In the genomic region with DNA sequence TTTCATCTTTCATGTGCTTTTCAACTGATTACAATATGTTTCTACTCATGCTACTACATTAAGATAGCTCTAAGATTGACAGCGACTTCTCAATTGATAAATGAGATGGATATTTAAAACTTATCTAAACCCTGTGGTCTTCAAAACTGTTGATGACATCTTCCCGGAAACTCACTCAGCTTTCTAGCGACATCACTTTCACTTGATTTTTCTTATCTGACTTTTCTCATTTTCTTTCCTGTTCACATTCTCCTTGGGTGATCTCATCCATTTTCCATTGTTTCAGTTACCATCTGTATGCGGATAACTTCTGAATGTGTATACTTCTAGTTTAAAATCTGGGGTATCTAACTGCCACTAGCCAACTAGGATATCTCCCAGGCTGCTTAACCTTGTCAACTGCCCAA, we compare ENCODE assay signal across 11 cellular contexts. TPM values are rescaled to one million over a fixed set of nuclear protein-coding genes. Genes with fewer than 3 reads are reported as not detected.
DNase-seq lines count a peak whose midpoint lies in the region; ATAC-seq and TF ChIP-seq lines count a peak whose summit lies in the region.
"Had no signal": no experiment of that assay in that cellular context is flagged by ENCODE, and none has a peak within 500 bp of the region (broad histone marks: within the 10 kb centered on the region; RNA-seq: fewer than 3 reads in every experiment).

No MANE protein-coding gene starts in this region.

- H2AFZ ChIP-seq in H9 (ENCODE audit: low read length) (no peak overlapping the region), SK-N-SH (ENCODE audit: low read depth) (no peak overlapping the region)

- no peak overlapping the region for H3K14ac ChIP-seq in H9 (ENCODE audit: insufficient read depth, low read length)

- H2BK12ac ChIP-seq in H9 (ENCODE audit: insufficient read length, low read depth, low read length) = no peak overlapping the region

- H3K4me1 ChIP-seq in H9 (ENCODE audit: insufficient read depth, low read length) = no peaks in the 10 kb centered on the region
- H3K4me1 ChIP-seq in SK-N-SH (ENCODE audit: control insufficient read depth in 1 of 2, insufficient read depth in 2 of 2, low read depth in 1 of 2, low read length in 1 of 2) = peaks cover 2 to 9% of the 10 kb centered on the region in 2 experiments

- H4K5ac ChIP-seq in H9 (ENCODE audit: insufficient read length, low read depth, low read length) = no peak overlapping the region

- no peak overlapping the region for H2BK5ac ChIP-seq in H9 (ENCODE audit: insufficient read length, low read length)

- H3K4me1 Mint-ChIP-seq in H9 = peaks cover 8 to 13% of the 10 kb centered on the region in 2 experiments; a peak in 3 of 4 replicates
- peaks cover 46% of the 10 kb centered on the region for H3K4me1 Mint-ChIP-seq in neural crest cell

- no peak overlapping the region for H3K4ac ChIP-seq in H9 (ENCODE audit: low read depth, low read length)

- TF ChIP-seq EP300 in SK-N-SH (IDR thresholded peaks at IDR 0.05; ENCODE audit: borderline replicate concordance in 1 of 2, low read depth in 1 of 2, low read length in 1 of 2) = no peak

- H3K23ac ChIP-seq in H9 (ENCODE audit: insufficient read length, low read depth, low read length) = no peak overlapping the region

- no peak overlapping the region for H2BK15ac ChIP-seq in H9 (ENCODE audit: low read depth, low read length)

- H3K36me3 ChIP-seq in SK-N-SH (replicated peaks in 1 of 2; ENCODE audit: control insufficient read depth in 1 of 2, insufficient read depth in 2 of 2, low read length in 1 of 2) = peaks cover 18 to 48% of the 10 kb centered on the region in 2 experiments

- H2BK120ac ChIP-seq in H9 (ENCODE audit: low read depth, low read length, poor library complexity, severe bottlenecking) = no peak overlapping the region

- no peak overlapping the region for H3K9ac ChIP-seq in H9 (ENCODE audit: extremely low read depth, insufficient read length, low read length)
- peak overlapping the region; percentile 67 for H3K9ac ChIP-seq in SK-N-SH

- no peak overlapping the region for H3K18ac ChIP-seq in H9 (ENCODE audit: insufficient read length, low read depth, low read length)

- POLR2A ChIA-PET in SK-N-SH (lab: Yijun Ruan, JAX) = no interaction called here

- H3K4me3 ChIP-seq in SK-N-SH (ENCODE audit: low read depth in 2 of 2, low read length in 1 of 2) = peak overlapping the region; percentile 4 to 99; a peak in 3 of 4 replicates

- CTCF ChIA-PET in SK-N-SH (lab: Yijun Ruan, JAX) = interaction anchor here (1.0 to 1.4 kb wide), 2 partner anchors 10 to 56 kb away, joined by 3 to 5 read pairs; no protein-coding TSS in a partner anchor

- no peak overlapping the region for H2AK5ac ChIP-seq in H9 (ENCODE audit: insufficient read length, low read length)

- intact Hi-C loops in cardiac septum (cut with DNase I) = no loop called here

- no peak overlapping the region for H3K56ac ChIP-seq in H9 (ENCODE audit: insufficient read length, low read depth, low read length)

- DNase-seq in H9 (no peak), SK-N-SH (no peak), dermis blood vessel endothelial cell (peak; percentile 80), neural crest cell (ENCODE audit: low read depth, low spot score) (no peak), NCI-H69 (lab: John Stamatoyannopoulos, UW) (no peak), cardiac septum (ENCODE audit: low spot score) (no peak)
- no peak for DNase-seq in activated effector memory CD4-positive, alpha-beta T cell treated with anti-CD3 and anti-CD28 coated beads, Interleukin-2, amount 50 U/mL, for 16 hours
- DNase-seq: NCI-H524 had no signal

- H3K9me3 ChIP-seq in H9 (ENCODE audit: control insufficient read depth, low read depth, low read length) (no peaks in the 10 kb centered on the region), SK-N-SH (no peaks in the 10 kb centered on the region)

- H3K27ac Mint-ChIP-seq in H9 = peak overlapping the region in 2 of 3 experiments; percentile 6 to 40; a peak in 3 of 7 replicates
- H3K27ac Mint-ChIP-seq in neural crest cell (ENCODE audit: unreplicated experiment) = no peak overlapping the region

- H3K27me3 ChIP-seq in H9 (ENCODE audit: insufficient read depth, low read length) (no peaks in the 10 kb centered on the region), SK-N-SH (ENCODE audit: insufficient read depth) (no peaks in the 10 kb centered on the region)

- H3K27ac ChIP-seq in H9 (ENCODE audit: insufficient read length, low read depth, low read length) = no peak overlapping the region
- peak overlapping the region in 1 of 2 experiments; percentile 83; a peak in 2 of 4 replicates for H3K27ac ChIP-seq in SK-N-SH (ENCODE audit: low read depth in 2 of 2, low read length in 1 of 2)
- H3K27ac ChIP-seq: VCaP had no signal

- no peak overlapping the region for H2BK20ac ChIP-seq in H9 (ENCODE audit: low read depth, low read length, poor library complexity, severe bottlenecking)

- no peaks in the 10 kb centered on the region for H3K9me2 ChIP-seq in SK-N-SH

- TF ChIP-seq CTCF in H9 (conservative IDR thresholded peaks at IDR 0.05) (no peak), SK-N-SH (IDR thresholded peaks at IDR 0.05) (no peak), neural crest cell (conservative IDR thresholded peaks at IDR 0.05) (no peak)

- ATAC-seq in GM19455 (IDR thresholded peaks at IDR 0.05; ENCODE audit: unreplicated experiment) = no peak
- ATAC-seq: left lobe of liver had no signal

- peaks cover 4% of the 10 kb centered on the region for H3K23me2 ChIP-seq in H9 (ENCODE audit: insufficient read length, low read depth, low read length, poor library complexity, severe bottlenecking)

- WGBS in H9 (ENCODE audit: extremely low coverage, insufficient read length, low lambda C conversion rate) = no CpG with 5 or more reads among the region's 4 CpGs
- WGBS in SK-N-SH (ENCODE audit: low lambda C conversion rate) = 22% methylated on average over 4 of the region's 4 CpGs

- no peak overlapping the region for H4K8ac ChIP-seq in H9 (replicated peaks; ENCODE audit: insufficient read length, low read depth, low read length)

- H3K4me2 ChIP-seq in H9 (ENCODE audit: insufficient read depth, insufficient read length, low read length) = no peak overlapping the region
- H3K4me2 ChIP-seq in SK-N-SH = peak overlapping the region; percentile 92

- H3K79me1 ChIP-seq in H9 (ENCODE audit: insufficient read depth, low read depth, low read length, poor library complexity, severe bottlenecking) = peaks cover 2% of the 10 kb centered on the region

- no peaks in the 10 kb centered on the region for H3K27me3 Mint-ChIP-seq in H9 (ENCODE audit: low read depth)
- H3K27me3 Mint-ChIP-seq in neural crest cell (ENCODE audit: low read depth) = peaks cover 2% of the 10 kb centered on the region

- peaks cover 26% of the 10 kb centered on the region for H3F3A ChIP-seq in SK-N-SH (replicated peaks; ENCODE audit: insufficient read depth)

- H4K20me1 ChIP-seq in H9 (ENCODE audit: control insufficient read depth, insufficient read depth, insufficient read length) (no peaks in the 10 kb centered on the region), SK-N-SH (ENCODE audit: insufficient read depth) (peaks cover 63% of the 10 kb centered on the region)

- H3K79me2 ChIP-seq in H9 (ENCODE audit: insufficient read depth, low read length) = peaks cover 32% of the 10 kb centered on the region; the same call in 1 of the 2 replicates
- peaks cover 90% of the 10 kb centered on the region for H3K79me2 ChIP-seq in SK-N-SH (ENCODE audit: insufficient read depth)

- H4K91ac ChIP-seq in H9 (ENCODE audit: insufficient read length, low read depth, low read length) = no peak overlapping the region

- H3K4me3 Mint-ChIP-seq in H9 = 0 out of 5 replicates have a peak overlapping the region, but pooled peaks of 1 of the 2 experiments have one; percentile 0
- peak overlapping the region; percentile 100 for H3K4me3 Mint-ChIP-seq in neural crest cell

- no peaks in the 10 kb centered on the region; a peak in 1 of 5 replicates for H3K9me3 Mint-ChIP-seq in H9
- no peaks in the 10 kb centered on the region for H3K9me3 Mint-ChIP-seq in neural crest cell

- H3K36me3 Mint-ChIP-seq in H9 (ENCODE audit: insufficient read depth in 1 of 3, low read depth in 3 of 3) = peaks cover 8 to 18% (median 8%) of the 10 kb centered on the region in 3 experiments
- peaks cover 3% of the 10 kb centered on the region for H3K36me3 Mint-ChIP-seq in neural crest cell (ENCODE audit: low read depth)

- no peak for TF ChIP-seq RAD21 in SK-N-SH (IDR thresholded peaks at IDR 0.05; ENCODE audit: low read length)

- no peak overlapping the region for H3T11ph ChIP-seq in H9 (ENCODE audit: low read length)

TF ChIP-seq in SK-N-SH, 30 proteins besides CTCF, POLR2A, EP300 and RAD21:
- TF ChIP-seq MXI1 (IDR thresholded peaks at IDR 0.05; ENCODE audit: low read depth, low read length) = no peak
- TF ChIP-seq JUND (IDR thresholded peaks at IDR 0.05) = peak; percentile 54
- peak; percentile 39; the same call in 1 of the 2 replicates for TF ChIP-seq TCF12 (IDR thresholded peaks at IDR 0.05)
- no peak for TF ChIP-seq YY1 (IDR thresholded peaks at IDR 0.05; ENCODE audit: low read depth)
- peak; percentile 23; the same call in 1 of the 2 replicates for TF ChIP-seq PBX3 (IDR thresholded peaks at IDR 0.05)
- TF ChIP-seq FOSL2 (IDR thresholded peaks at IDR 0.05; ENCODE audit: borderline replicate concordance, low read depth) = 0 out of 2 replicates have a peak, but pooled peaks have one; percentile 5
- no peak for TF ChIP-seq RFX5 (IDR thresholded peaks at IDR 0.05; ENCODE audit: low read length)
- peak; percentile 38; the same call in 1 of the 2 replicates for TF ChIP-seq TEAD4 (IDR thresholded peaks at IDR 0.05; ENCODE audit: borderline replicate concordance, insufficient read depth)

RNA-seq across cellular contexts. Expression of gene POLR2B, which starts 3.1 kb away (rescaled TPM):
- total RNA-seq in H9 (2021) (108 and 111 TPM in 2 replicates), dermis blood vessel endothelial cell (108 and 192 TPM in 2 replicates), neural crest cell (129 and 134 TPM in 2 replicates), cardiac septum (78.3 TPM)
- polyA plus RNA-seq in SK-N-SH (2012; rRNA removed) = 58.5 and 71.5 TPM in 2 replicates
- polyA plus RNA-seq in SK-N-SH (2012; cell fraction: cytosol; rRNA removed) = 74.7 and 92.0 TPM in 2 replicates
- polyA plus RNA-seq in SK-N-SH (2012; cell fraction: nucleus; rRNA removed) = 64.3 and 130 TPM in 2 replicates

RNA-seq across cellular contexts. Expression of gene NOA1, which starts 4.4 kb away (rescaled TPM):
- total RNA-seq in H9 (2021) (22.2 and 22.8 TPM in 2 replicates), dermis blood vessel endothelial cell (22.6 and 29.2 TPM in 2 replicates), neural crest cell (17.3 and 17.9 TPM in 2 replicates), cardiac septum (8.4 TPM)
- 11.8 and 12.8 TPM in 2 replicates for polyA plus RNA-seq in SK-N-SH (2012; rRNA removed)
- polyA plus RNA-seq in SK-N-SH (2012; cell fraction: cytosol; rRNA removed) = 11.6 and 12.2 TPM in 2 replicates
- polyA plus RNA-seq in SK-N-SH (2012; cell fraction: nucleus; rRNA removed) = 7.5 and 9.1 TPM in 2 replicates
